ENCODE assay signal across 8 cellular contexts in the genomic region with DNA sequence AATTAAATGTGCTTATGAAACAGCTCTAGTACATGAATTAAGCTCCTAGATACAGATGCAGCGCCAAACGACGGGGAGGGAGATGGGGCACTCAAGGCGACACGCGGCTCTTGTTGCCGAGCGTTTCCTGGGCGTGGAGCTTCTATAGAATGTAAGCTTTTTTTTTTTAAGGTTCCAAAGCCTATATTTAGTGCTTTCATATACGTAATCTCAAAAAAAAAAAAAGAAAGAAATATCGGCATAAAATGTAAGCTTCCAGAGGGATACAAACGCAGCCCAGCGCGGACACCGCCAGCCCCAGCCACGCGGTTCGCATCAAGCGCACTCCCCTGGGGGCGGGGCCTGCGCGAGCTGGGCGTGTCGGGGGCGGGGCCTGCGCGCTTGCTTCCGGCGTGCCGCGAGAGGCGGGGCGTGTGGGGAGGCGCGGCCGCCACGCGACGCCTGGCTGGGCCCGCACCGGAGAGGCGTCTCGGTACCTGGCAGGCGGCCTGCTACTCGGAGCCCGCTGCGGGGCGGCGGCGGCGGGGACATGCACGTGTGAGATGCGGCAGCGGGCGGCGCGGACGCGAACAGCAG. TPM values are rescaled to one million over a fixed set of nuclear protein-coding genes. Genes with fewer than 3 reads are reported as not detected.
DNase-seq lines count a peak whose midpoint lies in the region; ATAC-seq, FAIRE-seq and TF ChIP-seq lines count a peak whose summit lies in the region.

A gene with protein sequence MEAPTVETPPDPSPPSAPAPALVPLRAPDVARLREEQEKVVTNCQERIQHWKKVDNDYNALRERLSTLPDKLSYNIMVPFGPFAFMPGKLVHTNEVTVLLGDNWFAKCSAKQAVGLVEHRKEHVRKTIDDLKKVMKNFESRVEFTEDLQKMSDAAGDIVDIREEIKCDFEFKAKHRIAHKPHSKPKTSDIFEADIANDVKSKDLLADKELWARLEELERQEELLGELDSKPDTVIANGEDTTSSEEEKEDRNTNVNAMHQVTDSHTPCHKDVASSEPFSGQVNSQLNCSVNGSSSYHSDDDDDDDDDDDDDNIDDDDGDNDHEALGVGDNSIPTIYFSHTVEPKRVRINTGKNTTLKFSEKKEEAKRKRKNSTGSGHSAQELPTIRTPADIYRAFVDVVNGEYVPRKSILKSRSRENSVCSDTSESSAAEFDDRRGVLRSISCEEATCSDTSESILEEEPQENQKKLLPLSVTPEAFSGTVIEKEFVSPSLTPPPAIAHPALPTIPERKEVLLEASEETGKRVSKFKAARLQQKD (plus strand): TSS at position 412 of the 576 bp plus-strand sequence. CDS start 309 bp downstream, outside the sequence.

- DNase-seq in GM12892 (ENCODE audit: insufficient read length) (peak; percentile 80), NCI-H1436 treated with DMSO at 0.1 percent for 48 hours (lab: John Stamatoyannopoulos, UW) (peak; percentile 58), adrenal gland (peak; percentile 88 to 97 (median 93)), left ventricle myocardium inferior (peak; percentile 92), psoas muscle (peak; percentile 94 to 95), ureter (ENCODE audit: low spot score) (peak; percentile 94)

- H3K4me1 ChIP-seq in adrenal gland (replicated peaks in 1 of 2) (peaks cover 10 to 37% of the 10 kb centered on the region in 2 donors), left ventricle myocardium inferior (peaks cover 42% of the 10 kb centered on the region), psoas muscle (peaks cover 26% of the 10 kb centered on the region)

- TF ChIP-seq CTCF in adrenal gland (IDR thresholded peaks at IDR 0.05) (no peak), left ventricle myocardium inferior (IDR thresholded peaks at IDR 0.05; ENCODE audit: borderline replicate concordance) (no peak), psoas muscle (IDR thresholded peaks at IDR 0.05) (no peak)

- 0 to 1% (median 0%) methylated on average over 25 to 59 of the region's 59 CpGs for WGBS in adrenal gland, 4 donors
- 0% methylated on average over 26 to 59 of the region's 59 CpGs for WGBS in psoas muscle, 3 donors

- no peaks in the 10 kb centered on the region for H3K27me3 ChIP-seq in adrenal gland
- H3K27me3 ChIP-seq in left ventricle myocardium inferior (ENCODE audit: low read depth) = peaks cover 10% of the 10 kb centered on the region
- peaks cover 0 to 2% (median 0%) of the 10 kb centered on the region in 3 donors for H3K27me3 ChIP-seq in psoas muscle (ENCODE audit: insufficient read depth in 3 of 3, low read length in 2 of 3)

- peak; percentile 94 for FAIRE-seq in GM12892 (lab: Jason Lieb, UNC)

- intact Hi-C loops in T-helper 1 cell treated with Interleukin-12 subunit alpha and Interleukin-12 subunit beta and Interleukin-4 antibody, amounts not matched to agents 30 ng/mL and 1 ng/mL, for 36 hours (cut with micrococcal nuclease) = loop anchor here (1.0 to 5.0 kb wide), 9 partner anchors 65 to 729 kb away; partner anchors contain the start of genes CCNE1, POP4 and UQCRFS1
- intact Hi-C loops in adrenal gland (cut with DNase I) (no loop called here), left ventricle myocardium inferior (cut with micrococcal nuclease) (no loop called here), psoas muscle (cut with DNase I) (loop anchor here in 1 of 2 donors (5.0 kb wide), 1 partner anchor 65 kb away; no protein-coding TSS in a partner anchor)

- H3K27ac ChIP-seq in adrenal gland = peak within 1 kb of the TSS; percentile 6 to 95 (median 76)
- peak within 1 kb of the TSS; percentile 80 for H3K27ac ChIP-seq in left ventricle myocardium inferior (replicated peaks)
- H3K27ac ChIP-seq in psoas muscle = peak within 1 kb of the TSS; percentile 84

- ATAC-seq in HG02798 (IDR thresholded peaks at IDR 0.05; ENCODE audit: poor library complexity, unreplicated experiment) = peak; percentile 94
- ATAC-seq in psoas muscle = peak; percentile 98

- H3K4me3 ChIP-seq in adrenal gland (peak within 1 kb of the TSS; percentile 69 to 92 (median 85)), left ventricle myocardium inferior (peak within 1 kb of the TSS; percentile 95), psoas muscle (peak within 1 kb of the TSS; percentile 82)

- H3K9me3 ChIP-seq in adrenal gland (replicated peaks in 1 of 3) = no peaks in the 10 kb centered on the region
- H3K9me3 ChIP-seq in left ventricle myocardium inferior (replicated peaks) = peaks cover 6% of the 10 kb centered on the region
- no peaks in the 10 kb centered on the region for H3K9me3 ChIP-seq in psoas muscle

- H3K36me3 ChIP-seq in adrenal gland (replicated peaks in 1 of 2) (no peaks in the 10 kb centered on the region), left ventricle myocardium inferior (no peaks in the 10 kb centered on the region), psoas muscle (ENCODE audit: insufficient read depth in 1 of 2, low read depth in 1 of 2) (no peaks in the 10 kb centered on the region)

- peak; percentile 70; the same call in 1 of the 2 replicates for TF ChIP-seq POLR2A in GM12892 (IDR thresholded peaks at IDR 0.05; ENCODE audit: low read depth, low read length)
- peak; percentile 64 to 65 for TF ChIP-seq POLR2A in adrenal gland (IDR thresholded peaks at IDR 0.05)

RNA-seq across cellular contexts. Expression of the gene that starts here (rescaled TPM):
- polyA plus RNA-seq in GM12892 (2012; ENCODE audit: missing spikeins) = 50.5 TPM
- total RNA-seq in T-helper 1 cell treated with Interleukin-12 subunit alpha and Interleukin-12 subunit beta and Interleukin-4 antibody, amounts not matched to agents 30 ng/mL and 1 ng/mL, for 36 hours = 47.4 and 53.9 TPM in 2 replicates
- total RNA-seq in adrenal gland (10 to 100 TPM; 37.4 to 85.9 (median 71.1) TPM), left ventricle myocardium inferior (43.0 TPM), psoas muscle (10 to 100 TPM; 51.4 to 70.4 (median 61.2) TPM), ureter (75.8 TPM)
- polyA plus RNA-seq in adrenal gland (10 to 100 TPM; 21.6 to 81.9 (median 23.2) TPM), psoas muscle (10 to 100 TPM; 37.6 to 85.5 (median 43.9) TPM)

Comparison
In these comparisons a context has a peak if more than half of its experiments do, and no peak if none do; other contexts are left out.
1. Peak in every context shown above with its lines: DNase-seq, ATAC-seq, H3K4me3 ChIP-seq and H3K27ac ChIP-seq.